18 cellular contexts compared by ENCODE assay signal in genomic region chr10:42780456-42780855, GRCh38. TPM values are rescaled to one million over a fixed set of nuclear protein-coding genes. Genes with fewer than 3 reads are reported as not detected.
DNase-seq lines count a peak whose midpoint lies in the region; ATAC-seq and TF ChIP-seq lines count a peak whose summit lies in the region.
"Had no signal": no experiment of that assay in that cellular context is flagged by ENCODE, and none has a peak within 500 bp of the region (broad histone marks: within the 10 kb centered on the region; RNA-seq: fewer than 3 reads in every experiment).

No MANE protein-coding gene starts in this region.

- peak overlapping the region; percentile 88 for H3K4me3 Mint-ChIP-seq in activated CD4-positive, alpha-beta memory T cell treated with anti-CD3 and anti-CD28 coated beads, Interleukin-2, amount 10 ng/mL, durations not matched to agents 7 days and 5 days
- H3K4me3 Mint-ChIP-seq in activated CD4-positive, alpha-beta memory T cell treated with anti-CD3 and anti-CD28 coated beads for 36 hours, result no peak overlapping the region
- H3K4me3 Mint-ChIP-seq in CD4-positive, alpha-beta memory T cell, result peak overlapping the region in 7 of 8 donors; percentile 23 to 99 (median 98)
- peak overlapping the region; percentile 94 for H3K4me3 Mint-ChIP-seq in nephron progenitor cell

- H3K9me3 ChIP-seq in CD4-positive, alpha-beta memory T cell (ENCODE audit: control insufficient read depth in 1 of 2, low read length in 2 of 2), result no peaks in the 10 kb centered on the region
- H3K9me3 ChIP-seq: colonic mucosa, HAP-1, heart right ventricle, prostate gland had no signal

- H3K27me3 ChIP-seq in CD4-positive, alpha-beta memory T cell (ENCODE audit: insufficient read depth, low read length), result no peaks in the 10 kb centered on the region
- H3K27me3 ChIP-seq: colonic mucosa had no signal

- H3K27ac Mint-ChIP-seq in activated CD4-positive, alpha-beta memory T cell treated with anti-CD3 and anti-CD28 coated beads, Interleukin-2, amount 10 ng/mL, durations not matched to agents 7 days and 5 days, result peak overlapping the region; percentile 32
- H3K27ac Mint-ChIP-seq in activated CD4-positive, alpha-beta memory T cell treated with anti-CD3 and anti-CD28 coated beads for 36 hours, result no peak overlapping the region
- peak overlapping the region in 4 of 7 donors; percentile 27 to 93 (median 67) for H3K27ac Mint-ChIP-seq in CD4-positive, alpha-beta memory T cell
- peak overlapping the region; percentile 23 to 94 for H3K27ac Mint-ChIP-seq in activated naive CD4-positive, alpha-beta T cell treated with anti-CD3 and anti-CD28 coated beads, Interleukin-2, amount 50 U/mL, for 72 hours
- no peak overlapping the region for H3K27ac Mint-ChIP-seq in nephron progenitor cell

- H3K36me3 ChIP-seq in CD4-positive, alpha-beta memory T cell (ENCODE audit: insufficient read depth, low read length), result peaks cover 1% of the 10 kb centered on the region
- H3K36me3 ChIP-seq: colonic mucosa, HAP-1, prostate gland had no signal

- no peak overlapping the region for H3K27ac ChIP-seq in CD4-positive, alpha-beta memory T cell (ENCODE audit: low read depth, low read length)
- H3K27ac ChIP-seq: colonic mucosa, heart right ventricle, prostate gland had no signal

- no peak for DNase-seq in activated CD4-positive, alpha-beta memory T cell treated with anti-CD3 and anti-CD28 coated beads, Interleukin-2, amount 10 ng/mL, durations not matched to agents 7 days and 5 days
- DNase-seq in activated CD4-positive, alpha-beta memory T cell treated with anti-CD3 and anti-CD28 coated beads for 36 hours, result no peak
- no peak for DNase-seq in CD4-positive, alpha-beta memory T cell
- no peak for DNase-seq in activated naive CD4-positive, alpha-beta T cell treated with anti-CD3 and anti-CD28 coated beads, Interleukin-2, amount 50 U/mL, for 72 hours (ENCODE audit: low spot score in 2 of 2)
- no peak for DNase-seq in nephron progenitor cell
- no peak for DNase-seq in stimulated activated CD4-positive, alpha-beta T cell treated with anti-CD3 and anti-CD28 coated beads, Interleukin-12 subunit alpha, Interleukin-12 subunit beta, amount 100 ng/mL, for 4 hours
- DNase-seq in Kasumi-1 (lab: John Stamatoyannopoulos, UW), result no peak
- DNase-seq in GOT3 (lab: John Stamatoyannopoulos, UW), result no peak
- DNase-seq: activated gamma-delta T cell, C1 segment of cervical spinal cord, colonic mucosa, heart right ventricle, NCI-H1417 treated with DMSO at 0.1 percent for 48 hours, NCI-H2171 treated with DMSO at 0.1 percent for 48 hours, NCI-H526 treated with DMSO at 0.1 percent for 48 hours had no signal

- peaks cover 21% of the 10 kb centered on the region for H3K4me1 Mint-ChIP-seq in activated CD4-positive, alpha-beta memory T cell treated with anti-CD3 and anti-CD28 coated beads, Interleukin-2, amount 10 ng/mL, durations not matched to agents 7 days and 5 days
- peaks cover 11% of the 10 kb centered on the region for H3K4me1 Mint-ChIP-seq in activated CD4-positive, alpha-beta memory T cell treated with anti-CD3 and anti-CD28 coated beads for 36 hours (ENCODE audit: low read depth)
- peaks cover 13 to 33% (median 26%) of the 10 kb centered on the region in 4 donors for H3K4me1 Mint-ChIP-seq in CD4-positive, alpha-beta memory T cell
- H3K4me1 Mint-ChIP-seq in nephron progenitor cell, result peaks cover 9% of the 10 kb centered on the region

- ATAC-seq in activated naive CD4-positive, alpha-beta T cell treated with anti-CD3 and anti-CD28 coated beads, Interleukin-2, amount 50 U/mL, for 72 hours, result no peak
- ATAC-seq: heart right ventricle had no signal

- peaks cover 22% of the 10 kb centered on the region for H3K4me1 ChIP-seq in CD4-positive, alpha-beta memory T cell (ENCODE audit: insufficient read depth, low read length)
- H3K4me1 ChIP-seq: prostate gland had no signal

- TF ChIP-seq CTCF in nephron progenitor cell (IDR thresholded peaks at IDR 0.05), result no peak

- POLR2A ChIA-PET in activated CD4-positive, alpha-beta memory T cell treated with anti-CD3 and anti-CD28 coated beads, Interleukin-2, amount 10 ng/mL, durations not matched to agents 7 days and 5 days (lab: Charles Lee), result no interaction called here
- POLR2A ChIA-PET in activated CD4-positive, alpha-beta memory T cell treated with anti-CD3 and anti-CD28 coated beads for 36 hours (lab: Charles Lee), result no interaction called here
- POLR2A ChIA-PET in CD4-positive, alpha-beta memory T cell (lab: Charles Lee; ENCODE audit: partially characterized antibody), result no interaction called here

- no peak overlapping the region for H3K4me3 ChIP-seq in CD4-positive, alpha-beta memory T cell (ENCODE audit: low read length in 2 of 2)
- H3K4me3 ChIP-seq: colonic mucosa, HAP-1, heart right ventricle, lung, prostate gland had no signal

- H3K36me3 Mint-ChIP-seq in activated CD4-positive, alpha-beta memory T cell treated with anti-CD3 and anti-CD28 coated beads, Interleukin-2, amount 10 ng/mL, durations not matched to agents 7 days and 5 days (ENCODE audit: low read depth), result peaks cover 15% of the 10 kb centered on the region
- peaks cover 5% of the 10 kb centered on the region for H3K36me3 Mint-ChIP-seq in activated CD4-positive, alpha-beta memory T cell treated with anti-CD3 and anti-CD28 coated beads for 36 hours
- peaks cover 6 to 18% of the 10 kb centered on the region in 2 donors for H3K36me3 Mint-ChIP-seq in CD4-positive, alpha-beta memory T cell
- H3K36me3 Mint-ChIP-seq in activated naive CD4-positive, alpha-beta T cell treated with anti-CD3 and anti-CD28 coated beads, Interleukin-2, amount 50 U/mL, for 72 hours, result peaks cover 8 to 10% of the 10 kb centered on the region in 2 donors
- H3K36me3 Mint-ChIP-seq in nephron progenitor cell (ENCODE audit: low read depth), result peaks cover 14% of the 10 kb centered on the region

- CTCF ChIA-PET in activated CD4-positive, alpha-beta memory T cell treated with anti-CD3 and anti-CD28 coated beads, Interleukin-2, amount 10 ng/mL, durations not matched to agents 7 days and 5 days (lab: Charles Lee), result no interaction called here
- CTCF ChIA-PET in activated CD4-positive, alpha-beta memory T cell treated with anti-CD3 and anti-CD28 coated beads for 36 hours (lab: Charles Lee), result no interaction called here
- CTCF ChIA-PET in CD4-positive, alpha-beta memory T cell (lab: Charles Lee; ENCODE audit: partially characterized antibody), result interaction anchor here (1.2 kb wide), 1 partner anchor 28 kb away, joined by 3 read pairs; no protein-coding TSS in a partner anchor

- intact Hi-C loops in activated CD4-positive, alpha-beta memory T cell treated with anti-CD3 and anti-CD28 coated beads for 36 hours (cut with micrococcal nuclease), result loop anchor here (5.0 kb wide), 1 partner anchor 357 kb away; the partner anchor contains the start of gene CSGALNACT2
- intact Hi-C loops in CD4-positive, alpha-beta memory T cell (cut with micrococcal nuclease), result loop anchor here (10.0 kb wide), 2 partner anchors 354 to 864 kb away; partner anchors contain the start of genes CSGALNACT2 and ZNF32

- H3K9me3 Mint-ChIP-seq in activated CD4-positive, alpha-beta memory T cell treated with anti-CD3 and anti-CD28 coated beads, Interleukin-2, amount 10 ng/mL, durations not matched to agents 7 days and 5 days, result no peaks in the 10 kb centered on the region
- no peaks in the 10 kb centered on the region for H3K9me3 Mint-ChIP-seq in activated CD4-positive, alpha-beta memory T cell treated with anti-CD3 and anti-CD28 coated beads for 36 hours
- no peaks in the 10 kb centered on the region for H3K9me3 Mint-ChIP-seq in CD4-positive, alpha-beta memory T cell
- peaks cover 0 to 9% of the 10 kb centered on the region in 2 donors for H3K9me3 Mint-ChIP-seq in activated naive CD4-positive, alpha-beta T cell treated with anti-CD3 and anti-CD28 coated beads, Interleukin-2, amount 50 U/mL, for 72 hours
- peaks cover 14% of the 10 kb centered on the region for H3K9me3 Mint-ChIP-seq in nephron progenitor cell

- H3K27me3 Mint-ChIP-seq in activated CD4-positive, alpha-beta memory T cell treated with anti-CD3 and anti-CD28 coated beads, Interleukin-2, amount 10 ng/mL, durations not matched to agents 7 days and 5 days, result peaks cover 7% of the 10 kb centered on the region
- H3K27me3 Mint-ChIP-seq in activated CD4-positive, alpha-beta memory T cell treated with anti-CD3 and anti-CD28 coated beads for 36 hours, result peaks cover 13% of the 10 kb centered on the region
- peaks cover 15 to 17% of the 10 kb centered on the region in 2 donors for H3K27me3 Mint-ChIP-seq in CD4-positive, alpha-beta memory T cell
- H3K27me3 Mint-ChIP-seq in nephron progenitor cell (ENCODE audit: low read depth, poor library complexity), result peaks cover 54% of the 10 kb centered on the region

RNA-seq across cellular contexts. Expression of gene BMS1, which starts 2.1 kb away (rescaled TPM):
- total RNA-seq in activated CD4-positive, alpha-beta memory T cell treated with anti-CD3 and anti-CD28 coated beads, Interleukin-2, amount 10 ng/mL, durations not matched to agents 7 days and 5 days, result 10 to 100 TPM; 14.3 to 14.6 TPM
- 10 to 100 TPM; 25.5 to 25.9 TPM for total RNA-seq in activated CD4-positive, alpha-beta memory T cell treated with anti-CD3 and anti-CD28 coated beads for 36 hours
- 10 to 100 TPM; 17.3 to 18.9 TPM for total RNA-seq in CD4-positive, alpha-beta memory T cell
- polyA plus RNA-seq in CD4-positive, alpha-beta memory T cell, result 10 to 100 TPM in 1 of 2 donors, 1 to 10 TPM in 1; 7.1 to 18.2 TPM
- 10 to 100 TPM; 14.9 to 24.5 TPM for total RNA-seq in activated naive CD4-positive, alpha-beta T cell treated with anti-CD3 and anti-CD28 coated beads, Interleukin-2, amount 50 U/mL, for 72 hours

Comparison
In these comparisons a context has a peak if more than half of its experiments do, and no peak if none do; other contexts are left out.
1. H3K27ac Mint-ChIP-seq: peak in activated CD4-positive, alpha-beta memory T cell treated with anti-CD3 and anti-CD28 coated beads, Interleukin-2, amount 10 ng/mL, durations not matched to agents 7 days and 5 days (single experiment), CD4-positive, alpha-beta memory T cell (4 of 7) and activated naive CD4-positive, alpha-beta T cell treated with anti-CD3 and anti-CD28 coated beads, Interleukin-2, amount 50 U/mL, for 72 hours (2 of 2); none in activated CD4-positive, alpha-beta memory T cell treated with anti-CD3 and anti-CD28 coated beads for 36 hours (single experiment) and nephron progenitor cell (single experiment).